In the genomic region with DNA sequence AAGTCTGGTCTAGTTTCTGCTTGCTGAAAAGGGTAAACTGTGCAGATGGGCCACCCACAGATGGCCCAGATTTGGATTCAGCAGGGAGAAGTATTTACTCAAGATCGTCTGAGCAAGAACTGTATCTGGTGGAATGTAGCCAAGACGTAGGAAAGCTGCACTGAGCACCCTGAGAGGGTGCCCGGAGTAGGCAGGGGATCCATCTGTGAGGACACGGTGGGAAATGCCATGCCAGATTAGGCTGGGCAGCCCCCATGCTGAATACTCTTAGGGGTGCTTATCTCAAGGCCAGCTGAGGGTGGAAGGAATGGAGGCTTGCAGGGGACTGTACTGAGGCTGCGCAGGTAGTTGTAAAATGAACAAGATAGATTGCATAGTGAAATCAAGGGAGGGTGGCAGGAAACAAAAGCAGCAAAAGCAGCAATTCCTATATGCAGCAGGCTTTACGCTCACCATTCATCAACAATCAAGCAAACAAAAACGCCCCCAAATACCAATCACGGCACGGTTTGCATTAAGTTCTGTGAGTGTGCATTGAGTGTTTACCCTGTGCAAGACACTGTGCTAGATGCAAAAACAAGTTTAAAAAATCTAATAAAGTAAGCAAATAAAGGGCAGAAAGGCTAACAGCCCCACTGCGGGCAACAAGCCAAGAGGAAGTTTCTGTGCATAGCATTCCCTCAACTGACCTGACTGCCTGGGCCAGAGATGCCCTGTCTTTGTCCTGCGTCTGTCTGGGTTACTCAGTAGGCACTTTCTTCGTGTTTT, we compare ENCODE assay signal across 8 cellular contexts. TPM values are rescaled to one million over a fixed set of nuclear protein-coding genes. Genes with fewer than 3 reads are reported as not detected.
DNase-seq lines count a peak whose midpoint lies in the region; ATAC-seq and TF ChIP-seq lines count a peak whose summit lies in the region.

No MANE protein-coding gene starts in this region.

- peak; percentile 77 for DNase-seq in DMS153 (lab: John Stamatoyannopoulos, UW)
- peak; percentile 51 for DNase-seq in NCI-H2029 (lab: John Stamatoyannopoulos, UW)
- DNase-seq in cerebellum (ENCODE audit: low spot score): peak; percentile 48
- no peak for DNase-seq in nephron progenitor cell
- no peak for DNase-seq in globus pallidus (ENCODE audit: low spot score)
- no peak for DNase-seq in cerebellar nuclear complex (lab: John Stamatoyannopoulos, UW)

- no peak for ATAC-seq in GM18517 (IDR thresholded peaks at IDR 0.05; ENCODE audit: unreplicated experiment)
- no peak for ATAC-seq in HG03520 (IDR thresholded peaks at IDR 0.05; ENCODE audit: unreplicated experiment)

- no peak for TF ChIP-seq CTCF in nephron progenitor cell (IDR thresholded peaks at IDR 0.05)

- no peaks in the 10 kb centered on the region for H3K9me3 Mint-ChIP-seq in nephron progenitor cell

- H3K27ac Mint-ChIP-seq in nephron progenitor cell: peak overlapping the region; percentile 89

- H3K27me3 Mint-ChIP-seq in nephron progenitor cell (ENCODE audit: low read depth, poor library complexity): peaks cover 3% of the 10 kb centered on the region

- H3K36me3 Mint-ChIP-seq in nephron progenitor cell (ENCODE audit: low read depth): no peaks in the 10 kb centered on the region

- H3K4me1 Mint-ChIP-seq in nephron progenitor cell: peaks cover 29% of the 10 kb centered on the region

- no peak overlapping the region for H3K4me3 Mint-ChIP-seq in nephron progenitor cell

RNA-seq across cellular contexts. Expression of gene LPIN2, which starts 32.2 kb away (rescaled TPM):
- total RNA-seq in cerebellum: 49.3 TPM

Comparison
In these comparisons a context has a peak if more than half of its experiments do, and no peak if none do; other contexts are left out.
1. DNase-seq: peak in DMS153 (single experiment), NCI-H2029 (single experiment) and cerebellum (single experiment); none in nephron progenitor cell (single experiment), globus pallidus (single experiment) and cerebellar nuclear complex (0 of 2).